In the genomic region with DNA sequence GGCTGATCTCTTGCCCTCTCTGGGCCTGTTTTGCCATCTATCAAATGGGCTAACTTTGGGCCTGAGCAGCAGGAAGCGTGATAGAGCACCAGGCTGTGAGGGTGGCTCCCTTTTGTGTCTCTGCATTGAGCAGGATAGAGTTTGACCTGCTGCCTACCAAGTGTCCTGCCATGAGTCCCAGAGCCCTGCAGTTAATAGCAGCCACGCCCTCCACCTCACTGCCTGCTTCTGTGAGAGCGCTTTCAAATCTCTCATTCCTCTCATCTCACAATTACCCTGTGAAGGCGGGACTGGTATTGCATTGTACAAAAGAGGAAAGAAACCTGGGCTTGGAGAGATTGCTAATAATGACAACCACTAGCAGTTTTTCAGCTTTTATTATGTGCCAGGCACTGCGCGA, we compare ENCODE assay signal across 28 cellular contexts. TPM values are rescaled to one million over a fixed set of nuclear protein-coding genes. Genes with fewer than 3 reads are reported as not detected.
DNase-seq lines count a peak whose midpoint lies in the region; ATAC-seq and TF ChIP-seq lines count a peak whose summit lies in the region.
"Had no signal": no experiment of that assay in that cellular context is flagged by ENCODE, and none has a peak within 500 bp of the region (broad histone marks: within the 10 kb centered on the region; RNA-seq: fewer than 3 reads in every experiment).

No MANE protein-coding gene starts in this region.

- no peaks in the 10 kb centered on the region for H3K79me2 ChIP-seq in mesendoderm (ENCODE audit: control insufficient read depth, insufficient read depth, low read length)

- no peak overlapping the region for H2BK15ac ChIP-seq in mesendoderm (replicated peaks; ENCODE audit: low read depth)

- no peak overlapping the region for H4K8ac ChIP-seq in mesendoderm (ENCODE audit: low read depth, low read length)

- TF ChIP-seq EP300 in transverse colon (IDR thresholded peaks at IDR 0.05; ENCODE audit: low read depth): no peak

- peak; percentile 27 for DNase-seq in Right ventricle myocardium superior
- DNase-seq in left ventricle myocardium superior: no peak
- peak in 2 of 3 donors; percentile 82 to 91 for DNase-seq in Peyer's patch
- no peak for DNase-seq in left lobe of liver (ENCODE audit: low spot score)
- DNase-seq in transverse colon: peak; percentile 87
- DNase-seq in mesendoderm: no peak
- no peak for DNase-seq in D341Med (ENCODE audit: low spot score)
- DNase-seq in NCI-H82 treated with DMSO at 0.1 percent for 48 hours (lab: John Stamatoyannopoulos, UW; ENCODE audit: unreplicated experiment): no peak
- DNase-seq: activated CD4-positive, alpha-beta T cell treated with anti-CD3 and anti-CD28 coated beads for 1 hour; activated CD8-positive, alpha-beta memory T cell treated with anti-CD3 and anti-CD28 coated beads for 24 hours; activated T-cell treated with anti-CD3 and anti-CD28 coated beads, Interleukin-2, amount 50 U/mL, for 24 hours; brain microvascular endothelial cell; effector memory CD4-positive, alpha-beta T cell; gastrocnemius medialis; islet precursor cell; MV-4-11; NCI-H187; occipital lobe; OCI-M1; SIG-M5; stimulated activated CD4-positive, alpha-beta T cell treated with anti-CD3 and anti-CD28 coated beads, Interleukin-2, amount 100 ng/mL, for 48 hours; T-cell had no signal

- intact Hi-C loops in Right ventricle myocardium superior (cut with DNase I): no loop called here
- intact Hi-C loops in left ventricle myocardium superior (cut with micrococcal nuclease): no loop called here
- intact Hi-C loops in transverse colon (cut with DNase I; ENCODE audit: low total_unique reads): no loop called here

- H3K4ac ChIP-seq in mesendoderm (ENCODE audit: low read depth, low read length): no peak overlapping the region

- no peaks in the 10 kb centered on the region for H3K9me3 ChIP-seq in Peyer's patch
- no peaks in the 10 kb centered on the region for H3K9me3 ChIP-seq in transverse colon
- H3K9me3 ChIP-seq: BLaER1, gastrocnemius medialis, suprapubic skin, vagina had no signal

- no peak overlapping the region for H3K18ac ChIP-seq in mesendoderm (ENCODE audit: low read length)

- no peak for TF ChIP-seq CTCF in Peyer's patch (IDR thresholded peaks at IDR 0.05)
- no peak for TF ChIP-seq CTCF in transverse colon (IDR thresholded peaks at IDR 0.05)

- ATAC-seq in Right ventricle myocardium superior (ENCODE audit: poor library complexity): no peak
- ATAC-seq in left ventricle myocardium superior: no peak
- ATAC-seq in left lobe of liver: peak; percentile 58
- ATAC-seq: gastrocnemius medialis; stimulated activated memory B cell treated with anti-CD40 and anti-IgM and Interleukin-4, amounts not matched to agents 10 μg/mL and 1 μg/mL and 100 μg/mL, for 72 hours; T-cell had no signal

- in situ Hi-C loops in transverse colon (cut with MboI; ENCODE audit: low pct_ligation_motif_present in 1 of 4, low pct_unique_long_range_greater_than_20kb in 1 of 4, low sequenced_read_pairs in 3 of 4): no loop called here

- H3K4me2 ChIP-seq in mesendoderm (ENCODE audit: low read length): no peak overlapping the region
- H3K4me2 ChIP-seq: BLaER1, KMS-11 had no signal

- peak overlapping the region in 3 of 4 donors; percentile 57 to 88 (median 79) for H3K27ac ChIP-seq in Peyer's patch
- peak overlapping the region; percentile 74 to 82 (median 80) for H3K27ac ChIP-seq in transverse colon
- no peak overlapping the region for H3K27ac ChIP-seq in mesendoderm (ENCODE audit: low read depth, low read length)
- H3K27ac ChIP-seq: BLaER1, brain microvascular endothelial cell, gastrocnemius medialis, KMS-11, suprapubic skin, vagina had no signal

- H3K4me1 ChIP-seq in Peyer's patch: peaks cover 0 to 65% (median 3%) of the 10 kb centered on the region in 4 donors
- peaks cover 32 to 77% (median 52%) of the 10 kb centered on the region in 4 donors for H3K4me1 ChIP-seq in transverse colon
- H3K4me1 ChIP-seq in mesendoderm (ENCODE audit: control insufficient read depth, low read depth, low read length): peaks cover 4% of the 10 kb centered on the region

- no peak overlapping the region for H2AK5ac ChIP-seq in mesendoderm (ENCODE audit: low read length)

- WGBS in transverse colon (ENCODE audit: low coverage in 1 of 2), 2 donors: 41 to 58% methylated on average over 3 to 6 of the region's 6 CpGs
- no CpG with 5 or more reads among the region's 6 CpGs for WGBS in mesendoderm (ENCODE audit: extremely low coverage, insufficient coverage, low lambda C conversion rate)

- H3K4me3 ChIP-seq in Peyer's patch (no peak overlapping the region), transverse colon (no peak overlapping the region), mesendoderm (ENCODE audit: low read length) (no peak overlapping the region)
- H3K4me3 ChIP-seq: BLaER1, gastrocnemius medialis, lung, suprapubic skin, vagina had no signal

- H3K9ac ChIP-seq in mesendoderm (ENCODE audit: low read length): no peak overlapping the region
- H3K9ac ChIP-seq: BLaER1, KMS-11 had no signal

- no peak overlapping the region for H4K5ac ChIP-seq in mesendoderm (ENCODE audit: low read length)

- H3K27me3 ChIP-seq in Peyer's patch (no peaks in the 10 kb centered on the region), transverse colon (no peaks in the 10 kb centered on the region), mesendoderm (ENCODE audit: insufficient read depth, low read length, poor library complexity) (no peaks in the 10 kb centered on the region)
- H3K27me3 ChIP-seq: BLaER1, brain microvascular endothelial cell, gastrocnemius medialis, vagina had no signal

- TF ChIP-seq POLR2A in Peyer's patch (IDR thresholded peaks at IDR 0.05) (peak; percentile 26 to 82), transverse colon (IDR thresholded peaks at IDR 0.05) (peak; percentile 43)

- H2BK120ac ChIP-seq in mesendoderm (ENCODE audit: low read depth, low read length): no peak overlapping the region

- no peak overlapping the region for H3K56ac ChIP-seq in mesendoderm (ENCODE audit: low read length)

- peaks cover 4% of the 10 kb centered on the region for H3K79me1 ChIP-seq in mesendoderm (ENCODE audit: low read length)

- no peak overlapping the region for H3K23ac ChIP-seq in mesendoderm (ENCODE audit: low read length)

- H2BK5ac ChIP-seq in mesendoderm (ENCODE audit: low read length): no peak overlapping the region

- H3K36me3 ChIP-seq in Peyer's patch (no peaks in the 10 kb centered on the region), transverse colon (no peaks in the 10 kb centered on the region), mesendoderm (ENCODE audit: control insufficient read depth, insufficient read depth, low read length) (no peaks in the 10 kb centered on the region)
- H3K36me3 ChIP-seq: BLaER1, brain microvascular endothelial cell, gastrocnemius medialis, suprapubic skin, vagina had no signal

RNA-seq across cellular contexts. Expression of a gene that starts 39.8 kb away (rescaled TPM):
- total RNA-seq in Right ventricle myocardium superior (12.2 TPM), left ventricle myocardium superior (12.8 TPM), Peyer's patch (10 to 100 TPM in 3 of 4 donors, 1 to 10 TPM in 1; 5.0 to 52.5 (median 39.1) TPM), left lobe of liver (1.8 TPM), transverse colon (10 to 100 TPM; 12.3 to 74.1 (median 41.2) TPM)
- polyA plus RNA-seq in mesendoderm (2013, experiment 1 of 2): 8.2 TPM
- polyA plus RNA-seq in mesendoderm (2013, experiment 2 of 2): 8.1 TPM

Comparison
In these comparisons a context has a peak if more than half of its experiments do, and no peak if none do; other contexts are left out.
1. DNase-seq: peak in Right ventricle myocardium superior (single experiment), Peyer's patch (2 of 3) and transverse colon (single experiment); none in left ventricle myocardium superior (single experiment), left lobe of liver (single experiment), mesendoderm (single experiment), D341Med (single experiment) and NCI-H82 treated with DMSO at 0.1 percent for 48 hours (single experiment).